In the genomic region with DNA sequence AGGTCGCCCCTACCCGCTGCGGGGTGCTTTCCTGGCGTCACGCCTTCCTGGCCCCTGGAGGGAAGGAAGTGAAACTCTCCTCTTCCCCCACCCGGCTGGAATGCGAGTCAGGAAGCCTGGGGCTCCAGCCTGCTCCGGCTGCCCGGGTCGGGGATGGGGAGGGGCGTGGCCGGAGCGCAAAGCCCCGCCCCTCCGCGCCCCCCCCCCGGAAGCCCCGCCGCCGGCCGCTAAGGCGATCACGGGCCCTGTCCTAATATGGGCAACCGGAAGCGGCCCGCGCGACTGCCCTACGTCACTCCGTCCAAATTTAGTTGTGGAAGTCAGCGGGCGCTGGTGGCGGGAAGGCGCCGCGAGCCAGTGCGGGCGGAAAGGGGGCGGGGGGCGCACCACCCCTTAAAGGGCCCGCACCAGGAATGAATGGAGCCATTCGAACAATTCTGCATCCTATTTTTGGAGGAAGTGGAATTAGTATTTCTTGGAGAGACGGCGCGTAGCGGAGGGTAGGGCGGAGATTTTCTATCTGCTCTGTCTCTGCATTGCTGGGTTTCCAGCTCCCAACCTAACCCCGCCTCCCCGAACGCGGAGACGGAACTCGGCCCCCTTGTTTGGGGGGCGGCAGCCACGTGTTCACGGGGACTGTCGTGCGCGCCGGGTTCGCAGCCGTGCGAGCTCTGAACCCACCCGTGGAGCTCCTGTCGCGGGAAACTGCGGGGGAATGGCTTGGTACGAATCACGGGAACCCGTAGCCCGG, we compare ENCODE assay signal across 1 cellular context.
A peak's percentile ranks its signal among the peaks of the same experiment; 100 is the strongest.
TF ChIP-seq lines count a peak whose summit lies in the region.

No MANE protein-coding gene starts in this region.

TF ChIP-seq in K562, 482 proteins besides CTCF, POLR2A, EP300 and RAD21 (continued from another document and continues in another):
- TF ChIP-seq, protein P1, sequence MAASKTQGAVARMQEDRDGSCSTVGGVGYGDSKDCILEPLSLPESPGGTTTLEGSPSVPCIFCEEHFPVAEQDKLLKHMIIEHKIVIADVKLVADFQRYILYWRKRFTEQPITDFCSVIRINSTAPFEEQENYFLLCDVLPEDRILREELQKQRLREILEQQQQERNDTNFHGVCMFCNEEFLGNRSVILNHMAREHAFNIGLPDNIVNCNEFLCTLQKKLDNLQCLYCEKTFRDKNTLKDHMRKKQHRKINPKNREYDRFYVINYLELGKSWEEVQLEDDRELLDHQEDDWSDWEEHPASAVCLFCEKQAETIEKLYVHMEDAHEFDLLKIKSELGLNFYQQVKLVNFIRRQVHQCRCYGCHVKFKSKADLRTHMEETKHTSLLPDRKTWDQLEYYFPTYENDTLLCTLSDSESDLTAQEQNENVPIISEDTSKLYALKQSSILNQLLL (CRISPR knock-in tag; IDR thresholded peaks at IDR 0.05; ENCODE audit: borderline replicate concordance): no peak
- TF ChIP-seq ZNF239 (CRISPR knock-in tag; IDR thresholded peaks at IDR 0.05): no peak
- TF ChIP-seq ZSCAN32 (CRISPR knock-in tag; IDR thresholded peaks at IDR 0.05): no peak
- TF ChIP-seq, protein P2, sequence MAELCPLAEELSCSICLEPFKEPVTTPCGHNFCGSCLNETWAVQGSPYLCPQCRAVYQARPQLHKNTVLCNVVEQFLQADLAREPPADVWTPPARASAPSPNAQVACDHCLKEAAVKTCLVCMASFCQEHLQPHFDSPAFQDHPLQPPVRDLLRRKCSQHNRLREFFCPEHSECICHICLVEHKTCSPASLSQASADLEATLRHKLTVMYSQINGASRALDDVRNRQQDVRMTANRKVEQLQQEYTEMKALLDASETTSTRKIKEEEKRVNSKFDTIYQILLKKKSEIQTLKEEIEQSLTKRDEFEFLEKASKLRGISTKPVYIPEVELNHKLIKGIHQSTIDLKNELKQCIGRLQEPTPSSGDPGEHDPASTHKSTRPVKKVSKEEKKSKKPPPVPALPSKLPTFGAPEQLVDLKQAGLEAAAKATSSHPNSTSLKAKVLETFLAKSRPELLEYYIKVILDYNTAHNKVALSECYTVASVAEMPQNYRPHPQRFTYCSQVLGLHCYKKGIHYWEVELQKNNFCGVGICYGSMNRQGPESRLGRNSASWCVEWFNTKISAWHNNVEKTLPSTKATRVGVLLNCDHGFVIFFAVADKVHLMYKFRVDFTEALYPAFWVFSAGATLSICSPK (IDR thresholded peaks at IDR 0.05; ENCODE audit: borderline replicate concordance): no peak
- TF ChIP-seq EWSR1 (IDR thresholded peaks at IDR 0.05; ENCODE audit: borderline replicate concordance, low read depth, partially characterized antibody): no peak
- TF ChIP-seq, protein P3, sequence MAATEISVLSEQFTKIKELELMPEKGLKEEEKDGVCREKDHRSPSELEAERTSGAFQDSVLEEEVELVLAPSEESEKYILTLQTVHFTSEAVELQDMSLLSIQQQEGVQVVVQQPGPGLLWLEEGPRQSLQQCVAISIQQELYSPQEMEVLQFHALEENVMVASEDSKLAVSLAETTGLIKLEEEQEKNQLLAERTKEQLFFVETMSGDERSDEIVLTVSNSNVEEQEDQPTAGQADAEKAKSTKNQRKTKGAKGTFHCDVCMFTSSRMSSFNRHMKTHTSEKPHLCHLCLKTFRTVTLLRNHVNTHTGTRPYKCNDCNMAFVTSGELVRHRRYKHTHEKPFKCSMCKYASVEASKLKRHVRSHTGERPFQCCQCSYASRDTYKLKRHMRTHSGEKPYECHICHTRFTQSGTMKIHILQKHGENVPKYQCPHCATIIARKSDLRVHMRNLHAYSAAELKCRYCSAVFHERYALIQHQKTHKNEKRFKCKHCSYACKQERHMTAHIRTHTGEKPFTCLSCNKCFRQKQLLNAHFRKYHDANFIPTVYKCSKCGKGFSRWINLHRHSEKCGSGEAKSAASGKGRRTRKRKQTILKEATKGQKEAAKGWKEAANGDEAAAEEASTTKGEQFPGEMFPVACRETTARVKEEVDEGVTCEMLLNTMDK (IDR thresholded peaks at IDR 0.05; ENCODE audit: borderline replicate concordance, insufficient read depth, low read depth, low read length, poor library complexity, severe bottlenecking): no peak
- no peak for TF ChIP-seq NELFE (IDR thresholded peaks at IDR 0.05; ENCODE audit: insufficient read depth, insufficient read length)
- TF ChIP-seq, protein P4, sequence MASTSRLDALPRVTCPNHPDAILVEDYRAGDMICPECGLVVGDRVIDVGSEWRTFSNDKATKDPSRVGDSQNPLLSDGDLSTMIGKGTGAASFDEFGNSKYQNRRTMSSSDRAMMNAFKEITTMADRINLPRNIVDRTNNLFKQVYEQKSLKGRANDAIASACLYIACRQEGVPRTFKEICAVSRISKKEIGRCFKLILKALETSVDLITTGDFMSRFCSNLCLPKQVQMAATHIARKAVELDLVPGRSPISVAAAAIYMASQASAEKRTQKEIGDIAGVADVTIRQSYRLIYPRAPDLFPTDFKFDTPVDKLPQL (IDR thresholded peaks at IDR 0.05; ENCODE audit: extremely low read depth, insufficient read length): no peak
- TF ChIP-seq, protein P5, sequence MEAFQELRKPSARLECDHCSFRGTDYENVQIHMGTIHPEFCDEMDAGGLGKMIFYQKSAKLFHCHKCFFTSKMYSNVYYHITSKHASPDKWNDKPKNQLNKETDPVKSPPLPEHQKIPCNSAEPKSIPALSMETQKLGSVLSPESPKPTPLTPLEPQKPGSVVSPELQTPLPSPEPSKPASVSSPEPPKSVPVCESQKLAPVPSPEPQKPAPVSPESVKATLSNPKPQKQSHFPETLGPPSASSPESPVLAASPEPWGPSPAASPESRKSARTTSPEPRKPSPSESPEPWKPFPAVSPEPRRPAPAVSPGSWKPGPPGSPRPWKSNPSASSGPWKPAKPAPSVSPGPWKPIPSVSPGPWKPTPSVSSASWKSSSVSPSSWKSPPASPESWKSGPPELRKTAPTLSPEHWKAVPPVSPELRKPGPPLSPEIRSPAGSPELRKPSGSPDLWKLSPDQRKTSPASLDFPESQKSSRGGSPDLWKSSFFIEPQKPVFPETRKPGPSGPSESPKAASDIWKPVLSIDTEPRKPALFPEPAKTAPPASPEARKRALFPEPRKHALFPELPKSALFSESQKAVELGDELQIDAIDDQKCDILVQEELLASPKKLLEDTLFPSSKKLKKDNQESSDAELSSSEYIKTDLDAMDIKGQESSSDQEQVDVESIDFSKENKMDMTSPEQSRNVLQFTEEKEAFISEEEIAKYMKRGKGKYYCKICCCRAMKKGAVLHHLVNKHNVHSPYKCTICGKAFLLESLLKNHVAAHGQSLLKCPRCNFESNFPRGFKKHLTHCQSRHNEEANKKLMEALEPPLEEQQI (IDR thresholded peaks at IDR 0.05): no peak
- no peak for TF ChIP-seq ZNF140 (CRISPR knock-in tag; IDR thresholded peaks at IDR 0.05)
- TF ChIP-seq DMBX1 (CRISPR knock-in tag; IDR thresholded peaks at IDR 0.05; ENCODE audit: borderline replicate concordance): no peak
- TF ChIP-seq ZKSCAN8 (CRISPR knock-in tag; IDR thresholded peaks at IDR 0.05): no peak
- 0 out of 2 replicates have a peak, but pooled peaks have one; percentile 45 for TF ChIP-seq ZNF668 (CRISPR knock-in tag; IDR thresholded peaks at IDR 0.05)
- peak; percentile 96 for TF ChIP-seq MEF2A (IDR thresholded peaks at IDR 0.05; ENCODE audit: control insufficient read depth, low read depth, low read length)
- TF ChIP-seq, protein P6, sequence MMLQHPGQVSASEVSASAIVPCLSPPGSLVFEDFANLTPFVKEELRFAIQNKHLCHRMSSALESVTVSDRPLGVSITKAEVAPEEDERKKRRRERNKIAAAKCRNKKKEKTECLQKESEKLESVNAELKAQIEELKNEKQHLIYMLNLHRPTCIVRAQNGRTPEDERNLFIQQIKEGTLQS (IDR thresholded peaks at IDR 0.05): peak; percentile 43; the same call in 1 of the 2 replicates
- TF ChIP-seq, protein P6 (CRISPR knock-in tag; conservative IDR thresholded peaks at IDR 0.05): no peak
- TF ChIP-seq BRD9 (IDR thresholded peaks at IDR 0.05; ENCODE audit: low read depth, partially characterized antibody): peak; percentile 58
- TF ChIP-seq ZBTB17 (CRISPR knock-in tag; IDR thresholded peaks at IDR 0.05): 0 out of 2 replicates have a peak, but pooled peaks have one; percentile 43
- TF ChIP-seq ZFP36 (IDR thresholded peaks at IDR 0.05; ENCODE audit: low read depth, low read length, partially characterized antibody): peak; percentile 59
- no peak for TF ChIP-seq PCBP1 (IDR thresholded peaks at IDR 0.05; ENCODE audit: low read depth, low read length, poor library complexity, severe bottlenecking)
- TF ChIP-seq JUNB (CRISPR knock-in tag; conservative IDR thresholded peaks at IDR 0.05): no peak
- TF ChIP-seq TEAD1 (CRISPR knock-in tag; IDR thresholded peaks at IDR 0.05): peak; percentile 94 to 98
- no peak for TF ChIP-seq HNRNPH1 (optimal IDR thresholded peaks at IDR 0.05; ENCODE audit: low read depth, low read length)
- TF ChIP-seq RBM17 (IDR thresholded peaks at IDR 0.05; ENCODE audit: borderline replicate concordance, low read depth, low read length): no peak
- TF ChIP-seq KLF13 (tag; IDR thresholded peaks at IDR 0.05; ENCODE audit: borderline replicate concordance, low read depth): peak; percentile 71; the same call in 1 of the 2 replicates
- TF ChIP-seq, protein P7, sequence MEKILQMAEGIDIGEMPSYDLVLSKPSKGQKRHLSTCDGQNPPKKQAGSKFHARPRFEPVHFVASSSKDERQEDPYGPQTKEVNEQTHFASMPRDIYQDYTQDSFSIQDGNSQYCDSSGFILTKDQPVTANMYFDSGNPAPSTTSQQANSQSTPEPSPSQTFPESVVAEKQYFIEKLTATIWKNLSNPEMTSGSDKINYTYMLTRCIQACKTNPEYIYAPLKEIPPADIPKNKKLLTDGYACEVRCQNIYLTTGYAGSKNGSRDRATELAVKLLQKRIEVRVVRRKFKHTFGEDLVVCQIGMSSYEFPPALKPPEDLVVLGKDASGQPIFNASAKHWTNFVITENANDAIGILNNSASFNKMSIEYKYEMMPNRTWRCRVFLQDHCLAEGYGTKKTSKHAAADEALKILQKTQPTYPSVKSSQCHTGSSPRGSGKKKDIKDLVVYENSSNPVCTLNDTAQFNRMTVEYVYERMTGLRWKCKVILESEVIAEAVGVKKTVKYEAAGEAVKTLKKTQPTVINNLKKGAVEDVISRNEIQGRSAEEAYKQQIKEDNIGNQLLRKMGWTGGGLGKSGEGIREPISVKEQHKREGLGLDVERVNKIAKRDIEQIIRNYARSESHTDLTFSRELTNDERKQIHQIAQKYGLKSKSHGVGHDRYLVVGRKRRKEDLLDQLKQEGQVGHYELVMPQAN (IDR thresholded peaks at IDR 0.05; ENCODE audit: borderline replicate concordance): peak; percentile 83
- TF ChIP-seq ZNF79 (CRISPR knock-in tag; IDR thresholded peaks at IDR 0.05; ENCODE audit: low read depth): no peak
- TF ChIP-seq, protein P8, sequence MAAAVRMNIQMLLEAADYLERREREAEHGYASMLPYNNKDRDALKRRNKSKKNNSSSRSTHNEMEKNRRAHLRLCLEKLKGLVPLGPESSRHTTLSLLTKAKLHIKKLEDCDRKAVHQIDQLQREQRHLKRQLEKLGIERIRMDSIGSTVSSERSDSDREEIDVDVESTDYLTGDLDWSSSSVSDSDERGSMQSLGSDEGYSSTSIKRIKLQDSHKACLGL (CRISPR knock-in tag; IDR thresholded peaks at IDR 0.05; ENCODE audit: borderline replicate concordance, poor library complexity, severe bottlenecking): no peak
- TF ChIP-seq ZNF584 (CRISPR knock-in tag; IDR thresholded peaks at IDR 0.05; ENCODE audit: low read depth): no peak
- peak; percentile 46; the same call in 1 of the 2 replicates for TF ChIP-seq MYNN (IDR thresholded peaks at IDR 0.05)
- no peak for TF ChIP-seq MYNN (CRISPR knock-in tag; IDR thresholded peaks at IDR 0.05)
- TF ChIP-seq NR3C1 (CRISPR knock-in tag; IDR thresholded peaks at IDR 0.05): no peak
- TF ChIP-seq ELF1 (tag; IDR thresholded peaks at IDR 0.05): peak; percentile 95
- no peak for TF ChIP-seq RUNX1 (IDR thresholded peaks at IDR 0.05; ENCODE audit: low read depth)
- TF ChIP-seq ZNF174 (CRISPR knock-in tag; IDR thresholded peaks at IDR 0.05): no peak
- no peak for TF ChIP-seq ILK (tag; IDR thresholded peaks at IDR 0.05; ENCODE audit: borderline replicate concordance, low read depth)
- no peak for TF ChIP-seq EHMT2 (IDR thresholded peaks at IDR 0.05)
- no peak for TF ChIP-seq ZNF232 (CRISPR knock-in tag; IDR thresholded peaks at IDR 0.05)
- no peak for TF ChIP-seq SIX5 (IDR thresholded peaks at IDR 0.05; ENCODE audit: borderline replicate concordance in 1 of 2, insufficient read depth in 1 of 2, low read depth in 1 of 2, low read length in 2 of 2)
- TF ChIP-seq, protein P9, sequence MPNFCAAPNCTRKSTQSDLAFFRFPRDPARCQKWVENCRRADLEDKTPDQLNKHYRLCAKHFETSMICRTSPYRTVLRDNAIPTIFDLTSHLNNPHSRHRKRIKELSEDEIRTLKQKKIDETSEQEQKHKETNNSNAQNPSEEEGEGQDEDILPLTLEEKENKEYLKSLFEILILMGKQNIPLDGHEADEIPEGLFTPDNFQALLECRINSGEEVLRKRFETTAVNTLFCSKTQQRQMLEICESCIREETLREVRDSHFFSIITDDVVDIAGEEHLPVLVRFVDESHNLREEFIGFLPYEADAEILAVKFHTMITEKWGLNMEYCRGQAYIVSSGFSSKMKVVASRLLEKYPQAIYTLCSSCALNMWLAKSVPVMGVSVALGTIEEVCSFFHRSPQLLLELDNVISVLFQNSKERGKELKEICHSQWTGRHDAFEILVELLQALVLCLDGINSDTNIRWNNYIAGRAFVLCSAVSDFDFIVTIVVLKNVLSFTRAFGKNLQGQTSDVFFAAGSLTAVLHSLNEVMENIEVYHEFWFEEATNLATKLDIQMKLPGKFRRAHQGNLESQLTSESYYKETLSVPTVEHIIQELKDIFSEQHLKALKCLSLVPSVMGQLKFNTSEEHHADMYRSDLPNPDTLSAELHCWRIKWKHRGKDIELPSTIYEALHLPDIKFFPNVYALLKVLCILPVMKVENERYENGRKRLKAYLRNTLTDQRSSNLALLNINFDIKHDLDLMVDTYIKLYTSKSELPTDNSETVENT (CRISPR knock-in tag; IDR thresholded peaks at IDR 0.05): peak; percentile 93
- TF ChIP-seq LARP7 (IDR thresholded peaks at IDR 0.05): no peak
- TF ChIP-seq POLR3A (IDR thresholded peaks at IDR 0.05; ENCODE audit: borderline replicate concordance, extremely low read depth, insufficient read depth, insufficient read length): no peak
- no peak; the same call in none of the 2 replicates for TF ChIP-seq ETV1 (tag; conservative IDR thresholded peaks at IDR 0.05; ENCODE audit: low read depth)
- no peak for TF ChIP-seq ZNF507 (tag; conservative IDR thresholded peaks at IDR 0.05)
- TF ChIP-seq CAMTA2 (CRISPR knock-in tag; conservative IDR thresholded peaks at IDR 0.05): no peak
- no peak for TF ChIP-seq ZKSCAN3 (CRISPR knock-in tag; IDR thresholded peaks at IDR 0.05)
- TF ChIP-seq POLR2G (IDR thresholded peaks at IDR 0.05; ENCODE audit: low read depth, low read length): peak; percentile 79
- TF ChIP-seq MAFK (IDR thresholded peaks at IDR 0.05; ENCODE audit: low read length): no peak
- 0 out of 2 replicates have a peak, but pooled peaks have one; percentile 6 for TF ChIP-seq CREB1 (IDR thresholded peaks at IDR 0.05)
- peak; percentile 72 for TF ChIP-seq CREB1 (CRISPR knock-in tag; IDR thresholded peaks at IDR 0.05)
- TF ChIP-seq XRCC4 (IDR thresholded peaks at IDR 0.05; ENCODE audit: extremely low read depth, insufficient read depth, insufficient read length): no peak
- TF ChIP-seq ESRRB (CRISPR knock-in tag; IDR thresholded peaks at IDR 0.05; ENCODE audit: borderline replicate concordance): no peak
- TF ChIP-seq SRSF7 (optimal IDR thresholded peaks at IDR 0.05; ENCODE audit: low read depth, low read length): no peak
- no peak for TF ChIP-seq ZNF121 (CRISPR knock-in tag; conservative IDR thresholded peaks at IDR 0.05)
- no peak for TF ChIP-seq ZNF644 (tag; IDR thresholded peaks at IDR 0.05; ENCODE audit: low read depth)
- TF ChIP-seq SRSF9 (IDR thresholded peaks at IDR 0.05; ENCODE audit: borderline replicate concordance, low read depth, low read length): no peak
